ENCODE assay signal across 8 cellular contexts in genomic region chr9:32524558-32525461, GRCh38. TPM values are rescaled to one million over a fixed set of nuclear protein-coding genes. Genes with fewer than 3 reads are reported as not detected.
DNase-seq lines count a peak whose midpoint lies in the region; ATAC-seq and TF ChIP-seq lines count a peak whose summit lies in the region.

No MANE protein-coding gene starts in this region.

- no peak for TF ChIP-seq CTCF in GM12864 (IDR thresholded peaks at IDR 0.05; ENCODE audit: low read depth, low read length, missing control alignments)
- no peak for TF ChIP-seq CTCF in activated B cell treated with CpG ODN at 0.5 μM for 24 hours (IDR thresholded peaks at IDR 0.05)
- no peak for TF ChIP-seq CTCF in fibroblast of mammary gland (conservative IDR thresholded peaks at IDR 0.05; ENCODE audit: control insufficient read depth, insufficient read depth, low read depth, low read length)
- no peak for TF ChIP-seq CTCF in progenitor cell of endocrine pancreas (IDR thresholded peaks at IDR 0.05; ENCODE audit: unreplicated experiment)

- H3K9me3 Mint-ChIP-seq in activated B cell treated with CpG ODN at 0.5 μM for 24 hours = peaks cover 4% of the 10 kb centered on the region
- peaks cover 4% of the 10 kb centered on the region for H3K9me3 Mint-ChIP-seq in progenitor cell of endocrine pancreas (ENCODE audit: low read depth)

- H3K4me3 Mint-ChIP-seq in activated B cell treated with CpG ODN at 0.5 μM for 24 hours (peak overlapping the region; percentile 98), progenitor cell of endocrine pancreas (ENCODE audit: low read depth) (peak overlapping the region; percentile 94)

- H3K27me3 Mint-ChIP-seq in activated B cell treated with CpG ODN at 0.5 μM for 24 hours (no peaks in the 10 kb centered on the region), progenitor cell of endocrine pancreas (no peaks in the 10 kb centered on the region)

- peak overlapping the region; percentile 70 for H3K4me3 ChIP-seq in GM12864 (ENCODE audit: low read depth, low read length)
- H3K4me3 ChIP-seq in fibroblast of mammary gland (ENCODE audit: control insufficient read depth, low read depth, low read length) = peak overlapping the region; percentile 70

- DNase-seq in GM12864 (ENCODE audit: low read depth) = no peak
- DNase-seq in activated B cell treated with CpG ODN at 0.5 μM for 24 hours = no peak
- DNase-seq in fibroblast of mammary gland (ENCODE audit: low read depth) = no peak
- no peak for DNase-seq in progenitor cell of endocrine pancreas (ENCODE audit: low spot score, unreplicated experiment)
- DNase-seq in GF-D8 (lab: John Stamatoyannopoulos, UW) = no peak
- DNase-seq in NCI-H187 treated with DMSO at 0.1 percent for 48 hours (lab: John Stamatoyannopoulos, UW) = no peak
- DNase-seq in SKM-1 (lab: John Stamatoyannopoulos, UW; ENCODE audit: unreplicated experiment) = no peak

- peaks cover 55% of the 10 kb centered on the region for H3K4me1 Mint-ChIP-seq in activated B cell treated with CpG ODN at 0.5 μM for 24 hours
- H3K4me1 Mint-ChIP-seq in progenitor cell of endocrine pancreas (ENCODE audit: low read depth) = peaks cover 28% of the 10 kb centered on the region

- CTCF ChIA-PET in activated B cell treated with CpG ODN at 0.5 μM for 24 hours (lab: Charles Lee) = interaction anchor here (1.6 to 2.9 kb wide), 3 partner anchors 47 to 146 kb away, joined by 6 to 34 read pairs (median 9); no protein-coding TSS in a partner anchor

- ATAC-seq in HG03354 (IDR thresholded peaks at IDR 0.05; ENCODE audit: poor library complexity, severe bottlenecking, unreplicated experiment) = peak; percentile 23
- ATAC-seq in activated B cell treated with CpG ODN at 0.5 μM for 24 hours (ENCODE audit: low read depth) = peak; percentile 18

- POLR2A ChIA-PET in activated B cell treated with CpG ODN at 0.5 μM for 24 hours (lab: Charles Lee) = interaction anchor here (1.3 to 3.0 kb wide), 3 partner anchors 26 to 500 kb away, joined by 4 to 40 read pairs (median 12); partner anchors contain the start of genes DNAJA1, SMIM27 and TOPORS

- intact Hi-C loops in activated B cell treated with CpG ODN at 0.5 μM for 24 hours (cut with micrococcal nuclease) = no loop called here

- peaks cover 33% of the 10 kb centered on the region for H3K36me3 Mint-ChIP-seq in activated B cell treated with CpG ODN at 0.5 μM for 24 hours (ENCODE audit: low read depth)
- peaks cover 15% of the 10 kb centered on the region for H3K36me3 Mint-ChIP-seq in progenitor cell of endocrine pancreas (ENCODE audit: insufficient read depth)

- H3K27ac Mint-ChIP-seq in activated B cell treated with CpG ODN at 0.5 μM for 24 hours = peak overlapping the region; percentile 94
- peak overlapping the region; percentile 99 for H3K27ac Mint-ChIP-seq in progenitor cell of endocrine pancreas

RNA-seq across cellular contexts. Expression of gene RIGI, which starts 1.2 kb away (rescaled TPM):
- 11.3 and 12.3 TPM in 2 replicates for total RNA-seq in activated B cell treated with CpG ODN at 0.5 μM for 24 hours
- 9.3 and 10.7 TPM in 2 replicates for total RNA-seq in progenitor cell of endocrine pancreas

RNA-seq across cellular contexts. Expression of gene SMIM27, which starts 27.3 kb away (rescaled TPM):
- total RNA-seq in activated B cell treated with CpG ODN at 0.5 μM for 24 hours = 15.9 and 17.1 TPM in 2 replicates
- total RNA-seq in progenitor cell of endocrine pancreas = 12.0 and 13.6 TPM in 2 replicates

RNA-seq across cellular contexts. Expression of gene TOPORS, which starts 27.6 kb away (rescaled TPM):
- total RNA-seq in activated B cell treated with CpG ODN at 0.5 μM for 24 hours (14.7 and 15.6 TPM in 2 replicates), progenitor cell of endocrine pancreas (20.7 and 21.6 TPM in 2 replicates)

RNA-seq across cellular contexts. Expression of gene NDUFB6, which starts 48.1 kb away (rescaled TPM):
- total RNA-seq in activated B cell treated with CpG ODN at 0.5 μM for 24 hours (25.8 and 34.4 TPM in 2 replicates), progenitor cell of endocrine pancreas (39.8 and 40.7 TPM in 2 replicates)
